Comparison of ENCODE assay signal across 1 cellular context in genomic region chr19:37654833-37655688, GRCh38.
TF ChIP-seq lines count a peak whose summit lies in the region.

TSS of gene ZFP30 (minus strand) at chr19:37655465. CDS start at chr19:37647822, 7,643 bp downstream.

TF ChIP-seq in HEK293, 187 proteins besides CTCF, POLR2A, EP300 and RAD21 (continued from another document and continues in another):
- TF ChIP-seq ZNF449 (tag by site-specific recombination; IDR thresholded peaks at IDR 0.05) (0 out of 2 replicates have a peak, but pooled peaks have one; percentile 37), BCL11A (tag by site-specific recombination; IDR thresholded peaks at IDR 0.05; ENCODE audit: low read depth) (peak; percentile 82), HOXD13 (CRISPR knock-in tag; IDR thresholded peaks at IDR 0.05; ENCODE audit: borderline replicate concordance) (no peak), SETDB1 (IDR thresholded peaks at IDR 0.05; ENCODE audit: insufficient read length, low read length) (no peak), ZNF112 (tag by site-specific recombination; IDR thresholded peaks at IDR 0.05) (no peak), AEBP2 (tag by site-specific recombination; IDR thresholded peaks at IDR 0.05; ENCODE audit: borderline replicate concordance) (no peak), RBAK (tag by site-specific recombination; IDR thresholded peaks at IDR 0.05) (no peak; the same call in 1 of the 2 replicates), ZBTB7A (tag by site-specific recombination; IDR thresholded peaks at IDR 0.05; ENCODE audit: low read depth) (peak; percentile 19; the same call in 1 of the 2 replicates), ZNF791 (tag by site-specific recombination; IDR thresholded peaks at IDR 0.05) (peak; percentile 31; the same call in 1 of the 2 replicates), OVOL3 (tag by site-specific recombination; IDR thresholded peaks at IDR 0.05) (peak; percentile 77; the same call in 1 of the 2 replicates), HOXA7 (CRISPR knock-in tag; IDR thresholded peaks at IDR 0.05; ENCODE audit: borderline replicate concordance) (no peak), TCF7L2 (IDR thresholded peaks at IDR 0.05; ENCODE audit: borderline replicate concordance, low read depth, low read length) (no peak), INSM2 (tag by site-specific recombination; IDR thresholded peaks at IDR 0.05) (peak; percentile 53; the same call in 1 of the 2 replicates), ELK4 (IDR thresholded peaks at IDR 0.05; ENCODE audit: borderline replicate concordance, low read depth, low read length) (no peak), ZNF660 (tag by site-specific recombination; IDR thresholded peaks at IDR 0.05) (peak; percentile 83), ZNF677 (tag by site-specific recombination; IDR thresholded peaks at IDR 0.05) (no peak), YY2 (tag by site-specific recombination; IDR thresholded peaks at IDR 0.05) (no peak; the same call in 1 of the 2 replicates), ZNF174 (tag by site-specific recombination; IDR thresholded peaks at IDR 0.05) (no peak), ZNF324 (tag by site-specific recombination; IDR thresholded peaks at IDR 0.05) (peak; percentile 85; the same call in 1 of the 2 replicates), KLF8 (tag by site-specific recombination; IDR thresholded peaks at IDR 0.05) (peak; percentile 77), ZNF571 (tag by site-specific recombination; IDR thresholded peaks at IDR 0.05) (no peak), KLF16 (tag by site-specific recombination; IDR thresholded peaks at IDR 0.05) (peak; percentile 85), ZNF600 (tag by site-specific recombination; IDR thresholded peaks at IDR 0.05) (peak; percentile 98), ZIC2 (tag by site-specific recombination; IDR thresholded peaks at IDR 0.05) (peak; percentile 38), ZNF223 (tag by site-specific recombination; IDR thresholded peaks at IDR 0.05) (peak; percentile 48; the same call in 1 of the 2 replicates), YY1 (tag by site-specific recombination; IDR thresholded peaks at IDR 0.05) (peak; percentile 64; the same call in 1 of the 2 replicates), PRDM2 (tag by site-specific recombination; IDR thresholded peaks at IDR 0.05; ENCODE audit: borderline replicate concordance) (peak; percentile 89; the same call in 1 of the 2 replicates), ZNF311 (tag by site-specific recombination; IDR thresholded peaks at IDR 0.05; ENCODE audit: borderline replicate concordance) (no peak), ZNF623 (tag by site-specific recombination; IDR thresholded peaks at IDR 0.05) (peak; percentile 42; the same call in 1 of the 2 replicates), ZEB2 (tag by site-specific recombination; IDR thresholded peaks at IDR 0.05) (no peak), ZBTB10 (tag by site-specific recombination; IDR thresholded peaks at IDR 0.05) (peak; percentile 46), ZNF768 (tag by site-specific recombination; IDR thresholded peaks at IDR 0.05) (peak; percentile 3; the same call in 1 of the 2 replicates), ZNF292 (tag by site-specific recombination; IDR thresholded peaks at IDR 0.05; ENCODE audit: borderline replicate concordance, low read depth) (no peak), ZFP37 (tag by site-specific recombination; IDR thresholded peaks at IDR 0.05) (peak; percentile 99), ZNF133 (tag by site-specific recombination; IDR thresholded peaks at IDR 0.05) (peak; percentile 38; the same call in 1 of the 2 replicates), ZNF626 (tag by site-specific recombination; IDR thresholded peaks at IDR 0.05) (peak; percentile 18; the same call in 1 of the 2 replicates), ZNF350 (tag by site-specific recombination; IDR thresholded peaks at IDR 0.05) (no peak), ZNF785 (tag by site-specific recombination; IDR thresholded peaks at IDR 0.05) (peak; percentile 84), ZNF423 (tag by site-specific recombination; IDR thresholded peaks at IDR 0.05) (peak; percentile 34; the same call in 1 of the 2 replicates), BCL11B (tag by site-specific recombination; IDR thresholded peaks at IDR 0.05; ENCODE audit: low read depth) (peak; percentile 15), ZXDB (tag by site-specific recombination; IDR thresholded peaks at IDR 0.05) (peak; percentile 91; the same call in 1 of the 2 replicates), ZNF169 (tag by site-specific recombination; IDR thresholded peaks at IDR 0.05) (no peak; the same call in 1 of the 2 replicates), ZSCAN5A (tag by site-specific recombination; IDR thresholded peaks at IDR 0.05) (peak; percentile 73), ZNF629 (tag by site-specific recombination; IDR thresholded peaks at IDR 0.05) (no peak; the same call in 1 of the 2 replicates), ZNF555 (tag by site-specific recombination; conservative IDR thresholded peaks at IDR 0.05) (no peak), ZNF146 (tag by site-specific recombination; IDR thresholded peaks at IDR 0.05) (peak; percentile 43; the same call in 1 of the 2 replicates), ZNF16 (tag by site-specific recombination; IDR thresholded peaks at IDR 0.05; ENCODE audit: low read depth) (peak; percentile 41; the same call in 1 of the 2 replicates), REPIN1 (tag by site-specific recombination; IDR thresholded peaks at IDR 0.05; ENCODE audit: low read depth) (peak; percentile 76; the same call in 1 of the 2 replicates)
